Comparison of ENCODE assay signal across 28 cellular contexts in genomic region chr5:122403965-122404364, GRCh38.
DNase-seq lines count a peak whose midpoint lies in the region; ATAC-seq and TF ChIP-seq lines count a peak whose summit lies in the region.
"Had no signal": no experiment of that assay in that cellular context is flagged by ENCODE, and none has a peak within 500 bp of the region (broad histone marks: within the 10 kb centered on the region; RNA-seq: fewer than 3 reads in every experiment).

No MANE protein-coding gene starts in this region.

- ATAC-seq in PC-3 = no peak
- no peak for ATAC-seq in HG02981 (IDR thresholded peaks at IDR 0.05; ENCODE audit: unreplicated experiment)
- ATAC-seq: A549 had no signal

- no peak overlapping the region for H2AFZ ChIP-seq in PC-3 (ENCODE audit: low read length)

- H3K27ac Mint-ChIP-seq in Calu3 (ENCODE audit: unreplicated experiment) (peak overlapping the region; percentile 45), glutamatergic neuron (ENCODE audit: unreplicated experiment) (peak overlapping the region; percentile 37)
- H3K27ac Mint-ChIP-seq: activated CD4-positive, alpha-beta T cell treated with anti-CD3 and anti-CD28 coated beads, Interleukin-2, amount 10 ng/mL, durations not matched to agents 24 days and 14 days; activated T-helper 2 cell treated with anti-CD3 and anti-CD28 coated beads, Interferon-gamma antibody, Interleukin-2, Interleukin-4, amounts not matched to agents 10 μg/mL and 5 μg/mL and 100 μg/mL, durations not matched to agents 14 hours and 24 hours and 36 hours; CD4-positive, alpha-beta T cell; IgD-negative memory B cell had no signal

- POLR2A ChIA-PET in PC-3 (lab: Charles Lee; ENCODE audit: unreplicated experiment) = no interaction called here

- no peak overlapping the region for H3K4me2 ChIP-seq in PC-3 (ENCODE audit: low read length)
- H3K4me2 ChIP-seq: A549 had no signal

- intact Hi-C loops in Calu3 (cut with micrococcal nuclease; ENCODE audit: unreplicated experiment) (no loop called here), PC-3 (cut with micrococcal nuclease) (no loop called here)

- no peak for TF ChIP-seq CTCF in Calu3 (IDR thresholded peaks at IDR 0.05; ENCODE audit: unreplicated experiment)
- TF ChIP-seq CTCF in glutamatergic neuron (IDR thresholded peaks at IDR 0.05; ENCODE audit: partially characterized antibody, unreplicated experiment) = no peak
- TF ChIP-seq CTCF in PC-3 (conservative IDR thresholded peaks at IDR 0.05; ENCODE audit: low read depth, low read length) = no peak

- CTCF ChIA-PET in Calu3 (lab: Charles Lee) = interaction anchor here (0.6 kb wide), 2 partner anchors 10 to 240 kb away, joined by 4 read pairs; no protein-coding TSS in a partner anchor
- CTCF ChIA-PET in PC-3 (lab: Charles Lee) = no interaction called here

- BruUV-seq in Calu3 (replicated peaks; lab: Mats Ljungman, UMichigan) (no TSS peak), PC-3 (replicated peaks; lab: Mats Ljungman, UMichigan) (no TSS peak)

- no peaks in the 10 kb centered on the region for H3K36me3 ChIP-seq in PC-3 (ENCODE audit: low read depth, low read length)
- H3K36me3 ChIP-seq: brain microvascular endothelial cell, HAP-1, left ventricle myocardium inferior, neutrophil, tibial artery had no signal

- H3K36me3 Mint-ChIP-seq in Calu3 (ENCODE audit: insufficient read depth, unreplicated experiment) = peaks cover 4% of the 10 kb centered on the region
- H3K36me3 Mint-ChIP-seq in glutamatergic neuron (ENCODE audit: unreplicated experiment) = no peaks in the 10 kb centered on the region
- H3K36me3 Mint-ChIP-seq: IgD-negative memory B cell had no signal

- H3K4me3 ChIP-seq in PC-3 (ENCODE audit: low read length) = no peak overlapping the region
- H3K4me3 ChIP-seq: A549, HAP-1, left ventricle myocardium inferior, tibial artery had no signal

- H3K9me3 ChIP-seq in PC-3 (ENCODE audit: low read length) = no peaks in the 10 kb centered on the region
- H3K9me3 ChIP-seq: A549, HAP-1, left ventricle myocardium inferior, neutrophil, tibial artery had no signal

- no peaks in the 10 kb centered on the region; the same call in 1 of the 2 replicates for H3K27me3 ChIP-seq in PC-3 (ENCODE audit: low read length)
- H3K27me3 ChIP-seq: brain microvascular endothelial cell, neutrophil, tibial artery had no signal

- H4K20me1 ChIP-seq in PC-3 (ENCODE audit: low read length) = no peaks in the 10 kb centered on the region

- no peak for DNase-seq in Calu3
- peak; percentile 94 for DNase-seq in NCI-H1694 (lab: John Stamatoyannopoulos, UW)
- peak; percentile 0 for DNase-seq in OCI-M1 (lab: John Stamatoyannopoulos, UW)
- DNase-seq in glutamatergic neuron = no peak
- DNase-seq in PC-3 = no peak
- DNase-seq in SIG-M5 (lab: John Stamatoyannopoulos, UW) = no peak
- no peak for DNase-seq in DMS153 (lab: John Stamatoyannopoulos, UW)
- DNase-seq: activated CD4-positive, alpha-beta T cell treated with anti-CD3 and anti-CD28 coated beads, Interleukin-2, amount 10 ng/mL, durations not matched to agents 24 days and 14 days; activated CD8-positive, alpha-beta memory T cell treated with anti-CD3 and anti-CD28 coated beads for 24 hours; activated naive CD4-positive, alpha-beta T cell treated with anti-CD3 and anti-CD28 coated beads, Interleukin-2, amount 50 U/mL, for 16 hours; activated T-cell treated with anti-CD3 and anti-CD28 coated beads for 4 hours; AML-193; brain microvascular endothelial cell; CD4-positive, alpha-beta T cell; islet precursor cell; left ventricle myocardium inferior; mesendoderm; NCI-H187; NCI-H774; RPMI8226; stimulated activated CD4-positive, alpha-beta T cell treated with anti-CD3 and anti-CD28 coated beads, Interleukin-4, amount 100 ng/mL, for 1 hour; tibial artery had no signal

- no peaks in the 10 kb centered on the region for H3K79me2 ChIP-seq in PC-3 (ENCODE audit: low read length)

- H3K27me3 Mint-ChIP-seq in Calu3 (ENCODE audit: unreplicated experiment) (no peaks in the 10 kb centered on the region), glutamatergic neuron (ENCODE audit: unreplicated experiment) (no peaks in the 10 kb centered on the region)
- H3K27me3 Mint-ChIP-seq: activated CD4-positive, alpha-beta T cell treated with anti-CD3 and anti-CD28 coated beads, Interleukin-2, amount 10 ng/mL, durations not matched to agents 24 days and 14 days; CD4-positive, alpha-beta T cell had no signal

- H3K4me1 ChIP-seq in PC-3 (ENCODE audit: insufficient read depth, low read length) = no peaks in the 10 kb centered on the region
- H3K4me1 ChIP-seq: A549, HAP-1, left ventricle myocardium inferior, tibial artery had no signal

- H3K9me2 ChIP-seq in PC-3 (replicated peaks; ENCODE audit: low read length) = no peaks in the 10 kb centered on the region

- H3K4me3 Mint-ChIP-seq in Calu3 (ENCODE audit: low read depth, unreplicated experiment) (no peak overlapping the region), glutamatergic neuron (ENCODE audit: unreplicated experiment) (no peak overlapping the region)
- H3K4me3 Mint-ChIP-seq: activated CD4-positive, alpha-beta T cell treated with anti-CD3 and anti-CD28 coated beads, Interleukin-2, amount 10 ng/mL, durations not matched to agents 24 days and 14 days; CD4-positive, alpha-beta T cell; IgD-negative memory B cell had no signal

- no peak overlapping the region for H3K27ac ChIP-seq in PC-3 (ENCODE audit: low read length)
- H3K27ac ChIP-seq: A549, brain microvascular endothelial cell, left ventricle myocardium inferior, neutrophil, tibial artery had no signal

- H3K9me3 Mint-ChIP-seq in Calu3 (ENCODE audit: low read depth, unreplicated experiment) (peaks cover 4% of the 10 kb centered on the region), glutamatergic neuron (ENCODE audit: unreplicated experiment) (peaks cover 1% of the 10 kb centered on the region)
- H3K9me3 Mint-ChIP-seq: activated CD4-positive, alpha-beta T cell treated with anti-CD3 and anti-CD28 coated beads, Interleukin-2, amount 10 ng/mL, durations not matched to agents 24 days and 14 days; activated T-helper 2 cell treated with anti-CD3 and anti-CD28 coated beads, Interferon-gamma antibody, Interleukin-2, Interleukin-4, amounts not matched to agents 10 μg/mL and 5 μg/mL and 100 μg/mL, durations not matched to agents 14 hours and 24 hours and 36 hours; CD4-positive, alpha-beta T cell; IgD-negative memory B cell had no signal

- H3F3A ChIP-seq in PC-3 (ENCODE audit: low read length, unreplicated experiment) = no peaks in the 10 kb centered on the region

- no peak overlapping the region for H3K9ac ChIP-seq in PC-3 (ENCODE audit: low read length)

- H3K4me1 Mint-ChIP-seq in Calu3 (ENCODE audit: low read depth, unreplicated experiment) (peaks cover 17% of the 10 kb centered on the region), glutamatergic neuron (ENCODE audit: low read depth, unreplicated experiment) (peaks cover 46% of the 10 kb centered on the region)
- H3K4me1 Mint-ChIP-seq: activated CD4-positive, alpha-beta T cell treated with anti-CD3 and anti-CD28 coated beads, Interleukin-2, amount 10 ng/mL, durations not matched to agents 24 days and 14 days; IgD-negative memory B cell had no signal

Comparison
In these comparisons a context has a peak if more than half of its experiments do, and no peak if none do; other contexts are left out.
1. DNase-seq: peak in NCI-H1694 (single experiment) and OCI-M1 (single experiment); none in Calu3 (single experiment), glutamatergic neuron (single experiment), PC-3 (single experiment), SIG-M5 (single experiment) and DMS153 (single experiment).